Comparison of ENCODE assay signal across 8 cellular contexts in the genomic region with DNA sequence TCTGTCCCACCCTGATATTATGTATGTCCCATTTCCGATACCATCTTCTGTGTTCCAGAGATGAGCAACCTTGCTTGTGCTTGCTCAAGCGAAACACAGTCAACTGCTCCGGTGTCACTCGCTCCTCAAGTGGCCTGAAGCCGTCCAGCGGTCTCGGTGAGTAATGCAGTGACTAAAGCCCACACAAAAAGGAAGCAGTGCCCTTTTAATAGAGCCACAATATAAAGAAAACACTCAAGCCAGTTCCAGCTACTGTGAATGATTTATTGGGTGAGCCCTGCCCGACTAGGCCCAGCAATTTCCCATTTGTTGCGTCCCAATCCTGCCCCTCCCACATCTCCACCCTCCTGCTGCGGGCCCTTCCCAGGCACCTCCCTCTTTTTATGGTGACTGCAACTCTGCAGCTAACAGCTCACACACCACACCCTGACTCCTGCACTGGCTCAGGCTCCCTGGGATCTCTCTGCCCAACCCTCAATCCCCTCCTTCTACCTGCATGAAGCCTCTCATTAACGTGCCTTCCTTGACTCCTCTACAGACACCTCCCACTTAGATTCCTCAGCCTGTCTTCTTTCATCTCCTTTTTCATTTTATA. TPM values are rescaled to one million over a fixed set of nuclear protein-coding genes. Genes with fewer than 3 reads are reported as not detected.
DNase-seq lines count a peak whose midpoint lies in the region; ATAC-seq and TF ChIP-seq lines count a peak whose summit lies in the region.

No MANE protein-coding gene starts in this region.

- intact Hi-C loops in thyroid gland (cut with DNase I): no loop called here

- peak in 1 of 2 donors; percentile 34 for TF ChIP-seq POLR2A in thyroid gland (IDR thresholded peaks at IDR 0.05)

- peak overlapping the region; percentile 2 for H3K4me3 ChIP-seq in iPS-15b (ENCODE audit: low read depth, low read length)
- H3K4me3 ChIP-seq in thyroid gland (replicated peaks in 1 of 3): no peak overlapping the region

- DNase-seq in GF-D8 (lab: John Stamatoyannopoulos, UW) (peak; percentile 88), thyroid gland (peak; percentile 52 to 71), NCI-H1048 (lab: John Stamatoyannopoulos, UW) (no peak), hippocampal formation (lab: John Stamatoyannopoulos, UW) (no peak)

- no peak overlapping the region for H3K9ac ChIP-seq in iPS-15b (ENCODE audit: low read depth, low read length)

- H3K9me3 ChIP-seq in iPS-15b (ENCODE audit: control insufficient read depth, insufficient read depth, low read length) (no peaks in the 10 kb centered on the region), thyroid gland (no peaks in the 10 kb centered on the region)

- ATAC-seq in GM21526 (IDR thresholded peaks at IDR 0.05; ENCODE audit: low FRiP score, unreplicated experiment): peak; percentile 96
- ATAC-seq in HG03571 (IDR thresholded peaks at IDR 0.05; ENCODE audit: unreplicated experiment): peak; percentile 92
- peak; percentile 69 for ATAC-seq in SK-N-SH treated with all-trans-retinoic acid at 6 μM for 48 hours

- H3K27ac ChIP-seq in thyroid gland: peak overlapping the region in 2 of 3 donors; percentile 7 to 27

- TF ChIP-seq CTCF in thyroid gland (IDR thresholded peaks at IDR 0.05): peak in 5 of 6 experiments; percentile 35 to 69 (median 50)

- H3K27me3 ChIP-seq in iPS-15b (ENCODE audit: control insufficient read depth, insufficient read depth, low read length) (no peaks in the 10 kb centered on the region), thyroid gland (no peaks in the 10 kb centered on the region)

- WGBS in thyroid gland, 2 donors: 20 to 21% methylated on average over 11 of the region's 11 CpGs

- peaks cover 10% of the 10 kb centered on the region for H3K4me1 ChIP-seq in iPS-15b (ENCODE audit: control insufficient read depth, insufficient read depth, low read length)
- peaks cover 3 to 6% of the 10 kb centered on the region in 2 donors for H3K4me1 ChIP-seq in thyroid gland

- no peaks in the 10 kb centered on the region for H3K36me3 ChIP-seq in iPS-15b (ENCODE audit: control insufficient read depth, insufficient read depth, low read length)
- no peaks in the 10 kb centered on the region for H3K36me3 ChIP-seq in thyroid gland

TF ChIP-seq in SK-N-SH treated with all-trans-retinoic acid at 6 μM for 48 hours, 23 proteins besides CTCF, POLR2A, EP300 and RAD21:
- TF ChIP-seq SNAI2 (CRISPR knock-in tag; IDR thresholded peaks at IDR 0.05) (no peak), ZFP30 (CRISPR knock-in tag; IDR thresholded peaks at IDR 0.05) (no peak), PPARA (CRISPR knock-in tag; IDR thresholded peaks at IDR 0.05; ENCODE audit: borderline replicate concordance) (no peak), ESRRG (CRISPR knock-in tag; IDR thresholded peaks at IDR 0.05) (no peak), GLIS3 (CRISPR knock-in tag; IDR thresholded peaks at IDR 0.05) (no peak), ARNTL (CRISPR knock-in tag; IDR thresholded peaks at IDR 0.05; ENCODE audit: borderline replicate concordance, low read depth) (no peak), CSDC2 (CRISPR knock-in tag; IDR thresholded peaks at IDR 0.05) (no peak), ZNF70 (CRISPR knock-in tag; IDR thresholded peaks at IDR 0.05) (no peak), ZFP3 (CRISPR knock-in tag; IDR thresholded peaks at IDR 0.05) (no peak)
- TF ChIP-seq, protein P1, sequence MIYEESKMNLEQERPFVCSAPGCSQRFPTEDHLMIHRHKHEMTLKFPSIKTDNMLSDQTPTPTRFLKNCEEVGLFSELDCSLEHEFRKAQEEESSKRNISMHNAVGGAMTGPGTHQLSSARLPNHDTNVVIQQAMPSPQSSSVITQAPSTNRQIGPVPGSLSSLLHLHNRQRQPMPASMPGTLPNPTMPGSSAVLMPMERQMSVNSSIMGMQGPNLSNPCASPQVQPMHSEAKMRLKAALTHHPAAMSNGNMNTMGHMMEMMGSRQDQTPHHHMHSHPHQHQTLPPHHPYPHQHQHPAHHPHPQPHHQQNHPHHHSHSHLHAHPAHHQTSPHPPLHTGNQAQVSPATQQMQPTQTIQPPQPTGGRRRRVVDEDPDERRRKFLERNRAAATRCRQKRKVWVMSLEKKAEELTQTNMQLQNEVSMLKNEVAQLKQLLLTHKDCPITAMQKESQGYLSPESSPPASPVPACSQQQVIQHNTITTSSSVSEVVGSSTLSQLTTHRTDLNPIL (CRISPR knock-in tag; IDR thresholded peaks at IDR 0.05; ENCODE audit: low read depth): no peak
- TF ChIP-seq, protein P2, sequence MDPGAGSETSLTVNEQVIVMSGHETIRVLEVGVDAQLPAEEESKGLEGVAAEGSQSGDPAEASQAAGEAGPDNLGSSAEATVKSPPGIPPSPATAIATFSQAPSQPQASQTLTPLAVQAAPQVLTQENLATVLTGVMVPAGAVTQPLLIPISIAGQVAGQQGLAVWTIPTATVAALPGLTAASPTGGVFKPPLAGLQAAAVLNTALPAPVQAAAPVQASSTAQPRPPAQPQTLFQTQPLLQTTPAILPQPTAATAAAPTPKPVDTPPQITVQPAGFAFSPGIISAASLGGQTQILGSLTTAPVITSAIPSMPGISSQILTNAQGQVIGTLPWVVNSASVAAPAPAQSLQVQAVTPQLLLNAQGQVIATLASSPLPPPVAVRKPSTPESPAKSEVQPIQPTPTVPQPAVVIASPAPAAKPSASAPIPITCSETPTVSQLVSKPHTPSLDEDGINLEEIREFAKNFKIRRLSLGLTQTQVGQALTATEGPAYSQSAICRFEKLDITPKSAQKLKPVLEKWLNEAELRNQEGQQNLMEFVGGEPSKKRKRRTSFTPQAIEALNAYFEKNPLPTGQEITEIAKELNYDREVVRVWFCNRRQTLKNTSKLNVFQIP (CRISPR knock-in tag; IDR thresholded peaks at IDR 0.05; ENCODE audit: borderline replicate concordance, low read depth): no peak
- TF ChIP-seq, protein P3, sequence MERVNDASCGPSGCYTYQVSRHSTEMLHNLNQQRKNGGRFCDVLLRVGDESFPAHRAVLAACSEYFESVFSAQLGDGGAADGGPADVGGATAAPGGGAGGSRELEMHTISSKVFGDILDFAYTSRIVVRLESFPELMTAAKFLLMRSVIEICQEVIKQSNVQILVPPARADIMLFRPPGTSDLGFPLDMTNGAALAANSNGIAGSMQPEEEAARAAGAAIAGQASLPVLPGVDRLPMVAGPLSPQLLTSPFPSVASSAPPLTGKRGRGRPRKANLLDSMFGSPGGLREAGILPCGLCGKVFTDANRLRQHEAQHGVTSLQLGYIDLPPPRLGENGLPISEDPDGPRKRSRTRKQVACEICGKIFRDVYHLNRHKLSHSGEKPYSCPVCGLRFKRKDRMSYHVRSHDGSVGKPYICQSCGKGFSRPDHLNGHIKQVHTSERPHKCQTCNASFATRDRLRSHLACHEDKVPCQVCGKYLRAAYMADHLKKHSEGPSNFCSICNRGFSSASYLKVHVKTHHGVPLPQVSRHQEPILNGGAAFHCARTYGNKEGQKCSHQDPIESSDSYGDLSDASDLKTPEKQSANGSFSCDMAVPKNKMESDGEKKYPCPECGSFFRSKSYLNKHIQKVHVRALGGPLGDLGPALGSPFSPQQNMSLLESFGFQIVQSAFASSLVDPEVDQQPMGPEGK (CRISPR knock-in tag; IDR thresholded peaks at IDR 0.05; ENCODE audit: borderline replicate concordance): no peak
TF ChIP-seq in SK-N-SH treated with all-trans-retinoic acid at 6 μM for 48 hours: peak in this region for 0.

RNA-seq across cellular contexts. Expression of a gene that starts 44.2 kb away (rescaled TPM):
- total RNA-seq in thyroid gland: not detected

Comparison
In these comparisons a context has a peak if more than half of its experiments do, and no peak if none do; other contexts are left out.
1. DNase-seq: peak in GF-D8 (single experiment) and thyroid gland (2 of 2); none in NCI-H1048 (single experiment) and hippocampal formation (0 of 2).
2. Peak in every context shown above with its lines, with median percentiles within 50 percentile points of each other: ATAC-seq.